In the genomic region with DNA sequence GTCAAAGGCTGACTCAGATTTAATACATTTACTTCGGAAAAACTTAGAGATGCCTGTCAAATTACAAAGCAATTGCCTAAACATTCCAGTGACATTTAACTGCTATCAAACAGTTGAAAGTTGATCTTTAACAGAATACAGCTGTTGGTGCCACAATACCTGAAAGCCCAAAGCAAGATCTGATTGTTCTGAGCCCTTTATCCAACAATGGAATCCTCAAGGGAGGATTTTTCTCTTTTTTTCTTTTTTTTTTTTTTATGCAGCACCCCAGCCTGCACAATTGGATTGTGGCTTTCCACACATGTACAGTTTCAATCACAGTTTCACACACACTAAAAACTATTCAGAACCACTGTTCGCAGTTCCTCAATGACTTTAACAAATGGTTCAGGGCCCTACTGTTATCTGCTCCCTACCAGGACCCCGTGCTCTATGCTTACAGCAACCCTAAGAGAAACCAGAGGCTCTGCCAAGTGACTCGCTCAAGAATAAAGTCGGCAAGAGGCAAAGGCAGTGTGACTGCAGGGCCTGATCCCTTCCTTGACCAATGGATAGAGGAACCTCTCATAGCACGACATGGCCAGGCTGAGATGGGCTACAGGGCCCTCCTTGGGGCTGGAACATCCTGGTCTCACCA, we compare ENCODE assay signal across 8 cellular contexts. TPM values are rescaled to one million over a fixed set of nuclear protein-coding genes. Genes with fewer than 3 reads are reported as not detected.
DNase-seq lines count a peak whose midpoint lies in the region; ATAC-seq and TF ChIP-seq lines count a peak whose summit lies in the region.

No MANE protein-coding gene starts in this region.

- no peaks in the 10 kb centered on the region for H3K9me3 Mint-ChIP-seq in CD8-positive, alpha-beta memory T cell

- peaks cover 30% of the 10 kb centered on the region for H3K4me1 ChIP-seq in left ventricle myocardium inferior
- no peaks in the 10 kb centered on the region for H3K4me1 ChIP-seq in CD8-positive, alpha-beta memory T cell (ENCODE audit: insufficient read depth, low read length)

- peaks cover 0 to 3% (median 2%) of the 10 kb centered on the region in 3 donors for H3K36me3 Mint-ChIP-seq in CD8-positive, alpha-beta memory T cell

- H3K4me3 Mint-ChIP-seq in CD8-positive, alpha-beta memory T cell: no peak overlapping the region

- H3K27ac ChIP-seq in left ventricle myocardium inferior (replicated peaks): peak overlapping the region; percentile 64
- no peak overlapping the region for H3K27ac ChIP-seq in CD8-positive, alpha-beta memory T cell (ENCODE audit: low read depth, low read length)

- H3K4me1 Mint-ChIP-seq in CD8-positive, alpha-beta memory T cell: peaks cover 0 to 6% (median 3%) of the 10 kb centered on the region in 3 donors

- peaks cover 0 to 6% of the 10 kb centered on the region in 2 donors for H3K27me3 Mint-ChIP-seq in CD8-positive, alpha-beta memory T cell

- H3K4me3 ChIP-seq in left ventricle myocardium inferior: no peak overlapping the region
- H3K4me3 ChIP-seq in CD8-positive, alpha-beta memory T cell (ENCODE audit: low read length): no peak overlapping the region

- CTCF ChIA-PET in CD8-positive, alpha-beta memory T cell (lab: Charles Lee): no interaction called here

- no peak for TF ChIP-seq CTCF in left ventricle myocardium inferior (IDR thresholded peaks at IDR 0.05; ENCODE audit: borderline replicate concordance)

- no peaks in the 10 kb centered on the region for H3K9me3 ChIP-seq in left ventricle myocardium inferior (replicated peaks)
- H3K9me3 ChIP-seq in CD8-positive, alpha-beta memory T cell (ENCODE audit: low read length): no peaks in the 10 kb centered on the region

- DNase-seq in ELR (ENCODE audit: low read depth): peak; percentile 64
- no peak for DNase-seq in left ventricle myocardium inferior
- DNase-seq in CD8-positive, alpha-beta memory T cell: no peak
- no peak for DNase-seq in NCI-H446 (lab: John Stamatoyannopoulos, UW)
- DNase-seq in DMS153 treated with DMSO at 0.1 percent for 48 hours (lab: John Stamatoyannopoulos, UW; ENCODE audit: unreplicated experiment): no peak
- no peak for DNase-seq in activated CD8-positive, alpha-beta memory T cell treated with anti-CD3 and anti-CD28 coated beads, Interleukin-2, amount 50 U/mL, for 4 hours

- H3K36me3 ChIP-seq in left ventricle myocardium inferior: no peaks in the 10 kb centered on the region
- H3K36me3 ChIP-seq in CD8-positive, alpha-beta memory T cell (ENCODE audit: insufficient read depth, low read length): no peaks in the 10 kb centered on the region

- ATAC-seq in GM21529 (IDR thresholded peaks at IDR 0.05; ENCODE audit: unreplicated experiment) (peak; percentile 99), HG03575 (IDR thresholded peaks at IDR 0.05; ENCODE audit: extremely low read depth, insufficient number of reproducible peaks, low FRiP score, unreplicated experiment) (peak; percentile 84)

- no peaks in the 10 kb centered on the region for H3K27me3 ChIP-seq in left ventricle myocardium inferior (ENCODE audit: low read depth)
- H3K27me3 ChIP-seq in CD8-positive, alpha-beta memory T cell (ENCODE audit: insufficient read depth, low read length, poor library complexity, severe bottlenecking): no peaks in the 10 kb centered on the region

- intact Hi-C loops in left ventricle myocardium inferior (cut with micrococcal nuclease): no loop called here

- POLR2A ChIA-PET in CD8-positive, alpha-beta memory T cell (lab: Charles Lee): interaction anchor here (0.7 kb wide), 1 partner anchor 1212 kb away, joined by 3 read pairs; no protein-coding TSS in a partner anchor

- no peak overlapping the region for H3K27ac Mint-ChIP-seq in CD8-positive, alpha-beta memory T cell

RNA-seq across cellular contexts. Expression of gene EPB41L2, which starts 33.3 kb away (rescaled TPM):
- total RNA-seq in left ventricle myocardium inferior: 70.8 TPM
- 10 to 100 TPM; 27.2 to 30.9 TPM for total RNA-seq in CD8-positive, alpha-beta memory T cell
- 4.6 TPM for polyA plus RNA-seq in CD8-positive, alpha-beta memory T cell
